In genomic region chr6:116997496-116997895, GRCh38 we compare ENCODE assay signal across 14 cellular contexts.
A peak's percentile ranks its signal among the peaks of the same experiment; 100 is the strongest.
DNase-seq lines count a peak whose midpoint lies in the region; ATAC-seq and TF ChIP-seq lines count a peak whose summit lies in the region.
"Had no signal": no experiment of that assay in that cellular context is flagged by ENCODE, and none has a peak within 500 bp of the region (broad histone marks: within the 10 kb centered on the region; RNA-seq: fewer than 3 reads in every experiment).

No MANE protein-coding gene starts in this region.

- no peak overlapping the region for H2BK15ac ChIP-seq in H9 (ENCODE audit: low read depth, low read length)

- WGBS in H9 (ENCODE audit: extremely low coverage, insufficient read length, low lambda C conversion rate) = no CpG with 5 or more reads among the region's 6 CpGs
- WGBS in hepatocyte (ENCODE audit: low lambda C conversion rate, missing lambda C conversion rate) = 34% methylated on average over 6 of the region's 6 CpGs
- no CpG with 5 or more reads among the region's 6 CpGs for WGBS in trophoblast cell (ENCODE audit: extremely low coverage, insufficient coverage, insufficient read length)

- H3K36me3 ChIP-seq in hepatocyte (replicated peaks; ENCODE audit: insufficient read depth, low read depth) (no peaks in the 10 kb centered on the region), trophoblast cell (ENCODE audit: control insufficient read depth in 1 of 2, insufficient read depth in 2 of 2, low read length in 2 of 2) (no peaks in the 10 kb centered on the region)
- H3K36me3 ChIP-seq: HAP-1 had no signal

- ATAC-seq in GM18519 (IDR thresholded peaks at IDR 0.05; ENCODE audit: low FRiP score, unreplicated experiment) = no peak

- peak overlapping the region in 2 of 3 experiments; percentile 58 to 86; a peak in 2 of 7 replicates for H3K27ac Mint-ChIP-seq in H9
- H3K27ac Mint-ChIP-seq in activated T-helper 1 cell treated with anti-CD3 and anti-CD28 coated beads, Interleukin-12 subunit alpha, Interleukin-12 subunit beta, Interleukin-2, Interleukin-4 antibody, amounts not matched to agents 30 ng/mL and 10 ng/mL and 1 ng/mL, durations not matched to agents 14 hours and 24 hours and 36 hours = no peak overlapping the region
- H3K27ac Mint-ChIP-seq: CD4-positive, alpha-beta memory T cell; HFFc6 had no signal

- H2BK120ac ChIP-seq in H9 (ENCODE audit: low read depth, low read length, poor library complexity, severe bottlenecking) = no peak overlapping the region
- H2BK120ac ChIP-seq in trophoblast cell (ENCODE audit: insufficient read depth, low read length, poor library complexity) = no peak overlapping the region

- no peak overlapping the region for H4K91ac ChIP-seq in H9 (ENCODE audit: insufficient read length, low read depth, low read length)
- no peak overlapping the region for H4K91ac ChIP-seq in trophoblast cell (ENCODE audit: low read depth, low read length)

- no peaks in the 10 kb centered on the region for H3K9me3 ChIP-seq in H9 (ENCODE audit: control insufficient read depth, low read depth, low read length)
- no peaks in the 10 kb centered on the region for H3K9me3 ChIP-seq in hepatocyte (ENCODE audit: low read depth)
- peaks cover 3% of the 10 kb centered on the region for H3K9me3 ChIP-seq in trophoblast cell (ENCODE audit: insufficient read depth, low read depth, low read length)
- H3K9me3 ChIP-seq: HAP-1 had no signal

- H3K4me3 Mint-ChIP-seq in H9 = no peak overlapping the region
- no peak overlapping the region for H3K4me3 Mint-ChIP-seq in activated T-helper 1 cell treated with anti-CD3 and anti-CD28 coated beads, Interleukin-12 subunit alpha, Interleukin-12 subunit beta, Interleukin-2, Interleukin-4 antibody, amounts not matched to agents 30 ng/mL and 10 ng/mL and 1 ng/mL, durations not matched to agents 14 hours and 24 hours and 36 hours
- H3K4me3 Mint-ChIP-seq: CD4-positive, alpha-beta memory T cell; HFFc6 had no signal

- H3K9me3 Mint-ChIP-seq in H9 = peaks cover 0 to 3% of the 10 kb centered on the region in 2 experiments; a peak in 2 of 5 replicates
- H3K9me3 Mint-ChIP-seq in activated T-helper 1 cell treated with anti-CD3 and anti-CD28 coated beads, Interleukin-12 subunit alpha, Interleukin-12 subunit beta, Interleukin-2, Interleukin-4 antibody, amounts not matched to agents 30 ng/mL and 10 ng/mL and 1 ng/mL, durations not matched to agents 14 hours and 24 hours and 36 hours = no peaks in the 10 kb centered on the region

- H4K5ac ChIP-seq in H9 (ENCODE audit: insufficient read length, low read depth, low read length) = no peak overlapping the region

- H3K56ac ChIP-seq in H9 (ENCODE audit: insufficient read length, low read depth, low read length) = no peak overlapping the region

- H3K79me1 ChIP-seq in H9 (ENCODE audit: insufficient read depth, low read depth, low read length, poor library complexity, severe bottlenecking) = no peaks in the 10 kb centered on the region
- H3K79me1 ChIP-seq in trophoblast cell (ENCODE audit: low read length) = no peaks in the 10 kb centered on the region

- no peak overlapping the region for H3K23ac ChIP-seq in H9 (ENCODE audit: insufficient read length, low read depth, low read length)
- no peak overlapping the region for H3K23ac ChIP-seq in trophoblast cell (ENCODE audit: low read length)

- H2BK20ac ChIP-seq in H9 (ENCODE audit: low read depth, low read length, poor library complexity, severe bottlenecking) = no peak overlapping the region

- no peak overlapping the region for H3K4me3 ChIP-seq in hepatocyte
- H3K4me3 ChIP-seq in trophoblast cell (ENCODE audit: low read depth, low read length) = no peak overlapping the region
- H3K4me3 ChIP-seq: GM23248, HAP-1 had no signal

- H4K8ac ChIP-seq in H9 (replicated peaks; ENCODE audit: insufficient read length, low read depth, low read length) (no peak overlapping the region), trophoblast cell (ENCODE audit: low read depth, low read length) (no peak overlapping the region)

- no peak overlapping the region for H2BK5ac ChIP-seq in H9 (ENCODE audit: insufficient read length, low read length)
- no peak overlapping the region for H2BK5ac ChIP-seq in trophoblast cell (ENCODE audit: low read depth, low read length, poor library complexity)

- H3K27me3 Mint-ChIP-seq in H9 (ENCODE audit: low read depth) = no peaks in the 10 kb centered on the region; the same call in 1 of the 2 replicates
- no peaks in the 10 kb centered on the region for H3K27me3 Mint-ChIP-seq in activated T-helper 1 cell treated with anti-CD3 and anti-CD28 coated beads, Interleukin-12 subunit alpha, Interleukin-12 subunit beta, Interleukin-2, Interleukin-4 antibody, amounts not matched to agents 30 ng/mL and 10 ng/mL and 1 ng/mL, durations not matched to agents 14 hours and 24 hours and 36 hours (ENCODE audit: insufficient read depth)
- H3K27me3 Mint-ChIP-seq: CD4-positive, alpha-beta memory T cell had no signal

- H3K9ac ChIP-seq in H9 (ENCODE audit: extremely low read depth, insufficient read length, low read length) = no peak overlapping the region
- no peak overlapping the region for H3K9ac ChIP-seq in trophoblast cell (ENCODE audit: low read length)
- H3K9ac ChIP-seq: GM23248 had no signal

- H3K4me2 ChIP-seq in H9 (ENCODE audit: insufficient read depth, insufficient read length, low read length) (no peak overlapping the region), hepatocyte (peak overlapping the region; percentile 58), trophoblast cell (ENCODE audit: low read length) (no peak overlapping the region)

- intact Hi-C loops in activated T-helper 1 cell treated with anti-CD3 and anti-CD28 coated beads, Interleukin-12 subunit alpha, Interleukin-12 subunit beta, Interleukin-2, Interleukin-4 antibody, amounts not matched to agents 30 ng/mL and 10 ng/mL and 1 ng/mL, durations not matched to agents 14 hours and 24 hours and 36 hours (cut with micrococcal nuclease) = no loop called here

- no peak overlapping the region for H3K18ac ChIP-seq in H9 (ENCODE audit: insufficient read length, low read depth, low read length)
- H3K18ac ChIP-seq in trophoblast cell (ENCODE audit: low read length) = no peak overlapping the region

- no peak overlapping the region for H3T11ph ChIP-seq in H9 (ENCODE audit: low read length)

- no peaks in the 10 kb centered on the region for H3K9me2 ChIP-seq in hepatocyte (replicated peaks; ENCODE audit: insufficient read depth)

- H2BK12ac ChIP-seq in H9 (ENCODE audit: insufficient read length, low read depth, low read length) (no peak overlapping the region), trophoblast cell (ENCODE audit: low read length) (no peak overlapping the region)

- H3K27ac ChIP-seq in H9 (ENCODE audit: insufficient read length, low read depth, low read length) = no peak overlapping the region
- no peak overlapping the region for H3K27ac ChIP-seq in hepatocyte
- H3K27ac ChIP-seq in trophoblast cell (ENCODE audit: low read depth, low read length) = no peak overlapping the region
- H3K27ac ChIP-seq: GM23248 had no signal

- H3K27me3 ChIP-seq in H9 (ENCODE audit: insufficient read depth, low read length) (no peaks in the 10 kb centered on the region), hepatocyte (no peaks in the 10 kb centered on the region), trophoblast cell (ENCODE audit: insufficient read depth, low read length) (no peaks in the 10 kb centered on the region)

- H2AK5ac ChIP-seq in H9 (ENCODE audit: insufficient read length, low read length) (no peak overlapping the region), trophoblast cell (ENCODE audit: low read length) (no peak overlapping the region)

- H2AFZ ChIP-seq in H9 (ENCODE audit: low read length) (no peak overlapping the region), hepatocyte (no peak overlapping the region), trophoblast cell (ENCODE audit: insufficient read depth, low read length, poor library complexity) (no peak overlapping the region)
- H2AFZ ChIP-seq: GM23248 had no signal

- H3K14ac ChIP-seq in H9 (ENCODE audit: insufficient read depth, low read length) = no peak overlapping the region
- no peak overlapping the region for H3K14ac ChIP-seq in trophoblast cell (ENCODE audit: low read length)

- H3K4me1 ChIP-seq in H9 (ENCODE audit: insufficient read depth, low read length) (no peaks in the 10 kb centered on the region), hepatocyte (ENCODE audit: insufficient read depth) (no peaks in the 10 kb centered on the region), trophoblast cell (ENCODE audit: control insufficient read depth in 1 of 2, insufficient read depth in 2 of 2, low read length in 2 of 2) (peaks cover 5 to 6% of the 10 kb centered on the region in 2 experiments)
- H3K4me1 ChIP-seq: HAP-1 had no signal

- H4K12ac ChIP-seq in trophoblast cell (ENCODE audit: low read depth, low read length) = no peak overlapping the region

- peaks cover 8 to 9% of the 10 kb centered on the region in 2 experiments for H3K4me1 Mint-ChIP-seq in H9
- H3K4me1 Mint-ChIP-seq in activated T-helper 1 cell treated with anti-CD3 and anti-CD28 coated beads, Interleukin-12 subunit alpha, Interleukin-12 subunit beta, Interleukin-2, Interleukin-4 antibody, amounts not matched to agents 30 ng/mL and 10 ng/mL and 1 ng/mL, durations not matched to agents 14 hours and 24 hours and 36 hours (ENCODE audit: low read depth) = no peaks in the 10 kb centered on the region
- H3K4me1 Mint-ChIP-seq: CD4-positive, alpha-beta memory T cell had no signal

- no peak for TF ChIP-seq CTCF in H9 (conservative IDR thresholded peaks at IDR 0.05)
- TF ChIP-seq CTCF in hepatocyte (IDR thresholded peaks at IDR 0.05; ENCODE audit: poor library complexity) = no peak

- no peak overlapping the region for H3K4ac ChIP-seq in H9 (ENCODE audit: low read depth, low read length)
- H3K4ac ChIP-seq in trophoblast cell (ENCODE audit: low read depth, low read length) = no peak overlapping the region

- H4K20me1 ChIP-seq in H9 (ENCODE audit: control insufficient read depth, insufficient read depth, insufficient read length) = no peaks in the 10 kb centered on the region
- H4K20me1 ChIP-seq in hepatocyte (ENCODE audit: insufficient read depth, poor library complexity, severe bottlenecking) = no peaks in the 10 kb centered on the region

- DNase-seq in H9 (no peak), hepatocyte (ENCODE audit: low spot score) (no peak), trophoblast cell (peak; percentile 38 to 79), inferior parietal cortex (ENCODE audit: extremely low spot score) (no peak)
- no peak for DNase-seq in activated T-helper 1 cell treated with anti-CD3 and anti-CD28 coated beads, Interleukin-12 subunit alpha, Interleukin-12 subunit beta, Interleukin-2, Interleukin-4 antibody, amounts not matched to agents 30 ng/mL and 10 ng/mL and 1 ng/mL, durations not matched to agents 14 hours and 24 hours and 36 hours (ENCODE audit: low spot score)
- DNase-seq: C1 segment of cervical spinal cord; CD4-positive, alpha-beta memory T cell; COR-L47; DMS153; DND-41; GM23248; HFFc6 had no signal

- no peaks in the 10 kb centered on the region for H3K36me3 Mint-ChIP-seq in H9 (ENCODE audit: insufficient read depth in 1 of 3, low read depth in 3 of 3)
- no peaks in the 10 kb centered on the region for H3K36me3 Mint-ChIP-seq in activated T-helper 1 cell treated with anti-CD3 and anti-CD28 coated beads, Interleukin-12 subunit alpha, Interleukin-12 subunit beta, Interleukin-2, Interleukin-4 antibody, amounts not matched to agents 30 ng/mL and 10 ng/mL and 1 ng/mL, durations not matched to agents 14 hours and 24 hours and 36 hours (ENCODE audit: low read depth)
- H3K36me3 Mint-ChIP-seq: CD4-positive, alpha-beta memory T cell had no signal

- no peaks in the 10 kb centered on the region for H3K23me2 ChIP-seq in H9 (ENCODE audit: insufficient read length, low read depth, low read length, poor library complexity, severe bottlenecking)

- H3K79me2 ChIP-seq in H9 (ENCODE audit: insufficient read depth, low read length) (no peaks in the 10 kb centered on the region), hepatocyte (no peaks in the 10 kb centered on the region), trophoblast cell (ENCODE audit: control insufficient read depth, insufficient read depth, low read length, poor library complexity) (no peaks in the 10 kb centered on the region)

Comparison
In these comparisons a context has a peak if more than half of its experiments do, and no peak if none do; other contexts are left out.
1. DNase-seq: peak in trophoblast cell (2 of 2); none in H9 (single experiment), hepatocyte (single experiment), inferior parietal cortex (single experiment) and activated T-helper 1 cell treated with anti-CD3 and anti-CD28 coated beads, Interleukin-12 subunit alpha, Interleukin-12 subunit beta, Interleukin-2, Interleukin-4 antibody, amounts not matched to agents 30 ng/mL and 10 ng/mL and 1 ng/mL, durations not matched to agents 14 hours and 24 hours and 36 hours (single experiment).